ENCODE assay signal across 17 cellular contexts in genomic region chr12:16573652-16574077, GRCh38. TPM values are rescaled to one million over a fixed set of nuclear protein-coding genes. Genes with fewer than 3 reads are reported as not detected.
DNase-seq lines count a peak whose midpoint lies in the region; ATAC-seq and TF ChIP-seq lines count a peak whose summit lies in the region.
"Had no signal": no experiment of that assay in that cellular context is flagged by ENCODE, and none has a peak within 500 bp of the region (broad histone marks: within the 10 kb centered on the region; RNA-seq: fewer than 3 reads in every experiment).

No MANE protein-coding gene starts in this region.

- no peak overlapping the region for H3K27ac ChIP-seq in smooth muscle cell (ENCODE audit: low read depth)
- H3K27ac ChIP-seq: esophagus muscularis mucosa had no signal

- no peak overlapping the region for H3K9ac ChIP-seq in smooth muscle cell (ENCODE audit: low read depth)

- H3F3A ChIP-seq in smooth muscle cell (ENCODE audit: low read depth) = no peaks in the 10 kb centered on the region

- no peaks in the 10 kb centered on the region for H3K36me3 ChIP-seq in smooth muscle cell (ENCODE audit: low read depth)
- H3K36me3 ChIP-seq: esophagus muscularis mucosa, HAP-1 had no signal

- H3K9me3 ChIP-seq in smooth muscle cell (replicated peaks; ENCODE audit: low read depth) = no peaks in the 10 kb centered on the region
- H3K9me3 ChIP-seq: esophagus muscularis mucosa, HAP-1 had no signal

- no peak overlapping the region for H3K27ac Mint-ChIP-seq in naive thymus-derived CD8-positive, alpha-beta T cell
- H3K27ac Mint-ChIP-seq: activated CD4-positive, alpha-beta T cell treated with anti-CD3 and anti-CD28 coated beads for 36 hours; activated naive CD8-positive, alpha-beta T cell had no signal

- no peak overlapping the region for H3K4me3 Mint-ChIP-seq in naive thymus-derived CD8-positive, alpha-beta T cell
- H3K4me3 Mint-ChIP-seq: activated CD4-positive, alpha-beta T cell treated with anti-CD3 and anti-CD28 coated beads for 36 hours; activated naive CD8-positive, alpha-beta T cell had no signal

- no peak for TF ChIP-seq CTCF in smooth muscle cell (IDR thresholded peaks at IDR 0.05; ENCODE audit: borderline replicate concordance, insufficient read depth, poor library complexity, severe bottlenecking)

- no peaks in the 10 kb centered on the region for H3K4me1 Mint-ChIP-seq in naive thymus-derived CD8-positive, alpha-beta T cell
- H3K4me1 Mint-ChIP-seq: activated CD4-positive, alpha-beta T cell treated with anti-CD3 and anti-CD28 coated beads for 36 hours had no signal

- DNase-seq in MV-4-11 (lab: John Stamatoyannopoulos, UW) = peak; percentile 93
- DNase-seq in amniotic epithelial cell (ENCODE audit: low read depth) = peak; percentile 94
- DNase-seq in iPS-NIHi11 (ENCODE audit: low spot score) = peak; percentile 40
- DNase-seq in smooth muscle cell (lab: John Stamatoyannopoulos, UW; ENCODE audit: unreplicated experiment) = no peak
- DNase-seq in central memory CD4-positive, alpha-beta T cell = no peak
- no peak for DNase-seq in naive thymus-derived CD8-positive, alpha-beta T cell
- DNase-seq: activated CD4-positive, alpha-beta T cell treated with anti-CD3 and anti-CD28 coated beads for 36 hours; DND-41; NCI-H1105 treated with DMSO at 0.1 percent for 48 hours; stimulated activated CD4-positive, alpha-beta T cell treated with anti-CD3 and anti-CD28 coated beads, Interleukin-15, amount 100 ng/mL, for 24 hours; stimulated activated naive CD4-positive, alpha-beta T cell treated with Interleukin-2 at 50 U/mL for 16 hours had no signal

- H3K27me3 Mint-ChIP-seq in naive thymus-derived CD8-positive, alpha-beta T cell = no peaks in the 10 kb centered on the region
- H3K27me3 Mint-ChIP-seq: activated CD4-positive, alpha-beta T cell treated with anti-CD3 and anti-CD28 coated beads for 36 hours; activated naive CD8-positive, alpha-beta T cell had no signal

- H3K36me3 Mint-ChIP-seq in naive thymus-derived CD8-positive, alpha-beta T cell = no peaks in the 10 kb centered on the region
- H3K36me3 Mint-ChIP-seq: activated naive CD8-positive, alpha-beta T cell had no signal

- no peak overlapping the region for H3K4me3 ChIP-seq in smooth muscle cell
- H3K4me3 ChIP-seq: esophagus muscularis mucosa, HAP-1 had no signal

- no peak for ATAC-seq in GM21717 (IDR thresholded peaks at IDR 0.05; ENCODE audit: unreplicated experiment)
- no peak for ATAC-seq in naive thymus-derived CD8-positive, alpha-beta T cell
- no peak for ATAC-seq in HG03432 (IDR thresholded peaks at IDR 0.05; ENCODE audit: unreplicated experiment)
- ATAC-seq: activated CD4-positive, alpha-beta T cell treated with anti-CD3 and anti-CD28 coated beads for 36 hours had no signal

- WGBS in smooth muscle cell (ENCODE audit: low lambda C conversion rate) = 35% methylated on average over 16 of the region's 16 CpGs

- peaks cover 72% of the 10 kb centered on the region for H3K27me3 ChIP-seq in smooth muscle cell (ENCODE audit: low read depth)
- H3K27me3 ChIP-seq: esophagus muscularis mucosa had no signal

- POLR2A ChIA-PET in naive thymus-derived CD8-positive, alpha-beta T cell (lab: Charles Lee) = no interaction called here

- no peak overlapping the region for H3K4me2 ChIP-seq in smooth muscle cell

- H3K79me2 ChIP-seq in smooth muscle cell (ENCODE audit: low read depth) = no peaks in the 10 kb centered on the region

- peaks cover 0 to 16% (median 6%) of the 10 kb centered on the region in 9 donors for H3K9me3 Mint-ChIP-seq in naive thymus-derived CD8-positive, alpha-beta T cell

- peak overlapping the region; percentile 13 for H2AFZ ChIP-seq in smooth muscle cell (ENCODE audit: low read depth)

- H3K4me1 ChIP-seq in smooth muscle cell (ENCODE audit: low read depth) = peaks cover 7% of the 10 kb centered on the region
- H3K4me1 ChIP-seq: esophagus muscularis mucosa had no signal

- H4K20me1 ChIP-seq in smooth muscle cell (ENCODE audit: low read depth) = no peaks in the 10 kb centered on the region

RNA-seq across cellular contexts. Expression of gene LMO3, which starts 32.3 kb away (rescaled TPM):
- 0.22 TPM in 2 replicates for total RNA-seq in smooth muscle cell
- polyA plus RNA-seq in smooth muscle cell = 1.3 TPM in 1 of 2 replicates, not detected in the other
- total RNA-seq in naive thymus-derived CD8-positive, alpha-beta T cell = not detected
- polyA plus RNA-seq in naive thymus-derived CD8-positive, alpha-beta T cell = not detected
- total RNA-seq: activated CD4-positive, alpha-beta T cell treated with anti-CD3 and anti-CD28 coated beads for 36 hours; mononuclear cell had no signal

Comparison
In these comparisons a context has a peak if more than half of its experiments do, and no peak if none do; other contexts are left out.
1. DNase-seq: peak in MV-4-11 (single experiment), amniotic epithelial cell (single experiment) and iPS-NIHi11 (single experiment); none in smooth muscle cell (single experiment), central memory CD4-positive, alpha-beta T cell (single experiment) and naive thymus-derived CD8-positive, alpha-beta T cell (0 of 10).